20 cellular contexts compared by ENCODE assay signal in genomic region chr2:10518470-10519060, GRCh38.
DNase-seq lines count a peak whose midpoint lies in the region; ATAC-seq, FAIRE-seq and TF ChIP-seq lines count a peak whose summit lies in the region.
"Had no signal": no experiment of that assay in that cellular context is flagged by ENCODE, and none has a peak within 500 bp of the region (broad histone marks: within the 10 kb centered on the region; RNA-seq: fewer than 3 reads in every experiment).

No MANE protein-coding gene starts in this region.

- no peak overlapping the region for H3K27ac Mint-ChIP-seq in activated T-cell treated with anti-CD3 and anti-CD28 coated beads, Interleukin-2, amount 50 U/mL, for 72 hours
- no peak overlapping the region for H3K27ac Mint-ChIP-seq in activated T-helper 17 cell treated with anti-CD3 and anti-CD28 coated beads, Interleukin-2, amount 50 U/mL, for 72 hours
- no peak overlapping the region for H3K27ac Mint-ChIP-seq in natural killer cell treated with Interleukin-12 subunit alpha and Interleukin-12 subunit beta and Interleukin-15 and Interleukin-18, amount 100 ng/mL, for 72 hours
- H3K27ac Mint-ChIP-seq: CD4-positive, CD25-positive, alpha-beta regulatory T cell had no signal

- peaks cover 7 to 18% of the 10 kb centered on the region in 2 donors for H3K36me3 Mint-ChIP-seq in activated T-cell treated with anti-CD3 and anti-CD28 coated beads, Interleukin-2, amount 50 U/mL, for 72 hours (ENCODE audit: insufficient read depth in 2 of 2)
- no peaks in the 10 kb centered on the region for H3K36me3 Mint-ChIP-seq in activated T-helper 17 cell treated with anti-CD3 and anti-CD28 coated beads, Interleukin-2, amount 50 U/mL, for 72 hours (ENCODE audit: low read depth)
- peaks cover 24% of the 10 kb centered on the region for H3K36me3 Mint-ChIP-seq in natural killer cell treated with Interleukin-12 subunit alpha and Interleukin-12 subunit beta and Interleukin-15 and Interleukin-18, amount 100 ng/mL, for 72 hours

- ATAC-seq in activated T-cell treated with anti-CD3 and anti-CD28 coated beads, Interleukin-2, amount 50 U/mL, for 72 hours (replicated peaks in 1 of 2) = no peak
- peak; percentile 18 for ATAC-seq in activated T-helper 17 cell treated with anti-CD3 and anti-CD28 coated beads, Interleukin-2, amount 50 U/mL, for 72 hours (replicated peaks)
- peak; percentile 21 to 34 for ATAC-seq in natural killer cell treated with Interleukin-12 subunit alpha and Interleukin-12 subunit beta and Interleukin-15 and Interleukin-18, amount 100 ng/mL, for 72 hours
- no peak for ATAC-seq in GM21367 (IDR thresholded peaks at IDR 0.05; ENCODE audit: unreplicated experiment)

- peaks cover 6 to 9% of the 10 kb centered on the region in 2 donors for H3K9me3 Mint-ChIP-seq in activated T-cell treated with anti-CD3 and anti-CD28 coated beads, Interleukin-2, amount 50 U/mL, for 72 hours
- H3K9me3 Mint-ChIP-seq in activated T-helper 17 cell treated with anti-CD3 and anti-CD28 coated beads, Interleukin-2, amount 50 U/mL, for 72 hours = peaks cover 9% of the 10 kb centered on the region
- peaks cover 6% of the 10 kb centered on the region for H3K9me3 Mint-ChIP-seq in natural killer cell treated with Interleukin-12 subunit alpha and Interleukin-12 subunit beta and Interleukin-15 and Interleukin-18, amount 100 ng/mL, for 72 hours

- no peak overlapping the region for H3K4me3 Mint-ChIP-seq in activated T-cell treated with anti-CD3 and anti-CD28 coated beads, Interleukin-2, amount 50 U/mL, for 72 hours
- no peak overlapping the region for H3K4me3 Mint-ChIP-seq in activated T-helper 17 cell treated with anti-CD3 and anti-CD28 coated beads, Interleukin-2, amount 50 U/mL, for 72 hours
- no peak overlapping the region for H3K4me3 Mint-ChIP-seq in natural killer cell treated with Interleukin-12 subunit alpha and Interleukin-12 subunit beta and Interleukin-15 and Interleukin-18, amount 100 ng/mL, for 72 hours
- H3K4me3 Mint-ChIP-seq: CD4-positive, CD25-positive, alpha-beta regulatory T cell had no signal

- peak; percentile 4 for DNase-seq in activated T-cell treated with anti-CD3 and anti-CD28 coated beads, Interleukin-2, amount 50 U/mL, for 1 hour
- DNase-seq in activated T-cell treated with anti-CD3 and anti-CD28 coated beads, Interleukin-2, amount 50 U/mL, for 72 hours = no peak
- DNase-seq in GM19239 (ENCODE audit: insufficient read length, low spot score) (no peak), D721Med (ENCODE audit: insufficient read length, low spot score) (no peak), NCI-H1048 (lab: John Stamatoyannopoulos, UW) (no peak)
- DNase-seq in natural killer cell treated with Interleukin-12 subunit alpha and Interleukin-12 subunit beta and Interleukin-15 and Interleukin-18, amount 100 ng/mL, for 72 hours (ENCODE audit: low spot score) = no peak
- DNase-seq: BE2C; CD4-positive, CD25-positive, alpha-beta regulatory T cell; COR-L47; GDM1; GM23248; MV-4-11; NCI-H1417; NCI-H187; NCI-H2107; NCI-H2227 treated with DMSO at 0.1 percent for 48 hours; NCI-H510A treated with DMSO at 0.1 percent for 48 hours; NCI-H774 had no signal

- H3K4me1 Mint-ChIP-seq in activated T-cell treated with anti-CD3 and anti-CD28 coated beads, Interleukin-2, amount 50 U/mL, for 72 hours (ENCODE audit: low read depth) = no peaks in the 10 kb centered on the region
- no peaks in the 10 kb centered on the region for H3K4me1 Mint-ChIP-seq in activated T-helper 17 cell treated with anti-CD3 and anti-CD28 coated beads, Interleukin-2, amount 50 U/mL, for 72 hours
- H3K4me1 Mint-ChIP-seq in natural killer cell treated with Interleukin-12 subunit alpha and Interleukin-12 subunit beta and Interleukin-15 and Interleukin-18, amount 100 ng/mL, for 72 hours (ENCODE audit: low read depth in 2 of 2) = no peaks in the 10 kb centered on the region

- H3K27me3 Mint-ChIP-seq in activated T-cell treated with anti-CD3 and anti-CD28 coated beads, Interleukin-2, amount 50 U/mL, for 72 hours (ENCODE audit: low read depth) = no peaks in the 10 kb centered on the region
- no peaks in the 10 kb centered on the region for H3K27me3 Mint-ChIP-seq in activated T-helper 17 cell treated with anti-CD3 and anti-CD28 coated beads, Interleukin-2, amount 50 U/mL, for 72 hours
- H3K27me3 Mint-ChIP-seq in natural killer cell treated with Interleukin-12 subunit alpha and Interleukin-12 subunit beta and Interleukin-15 and Interleukin-18, amount 100 ng/mL, for 72 hours = peaks cover 0 to 2% of the 10 kb centered on the region in 2 donors
- H3K27me3 Mint-ChIP-seq: CD4-positive, CD25-positive, alpha-beta regulatory T cell had no signal

- FAIRE-seq in GM19239 (lab: Jason Lieb, UNC) (peak; percentile 28), D721Med (lab: Jason Lieb, UNC) (no peak)

- no peak for TF ChIP-seq CTCF in D721Med (IDR thresholded peaks at IDR 0.05; ENCODE audit: insufficient read depth, missing control alignments)

Comparison
In these comparisons a context has a peak if more than half of its experiments do, and no peak if none do; other contexts are left out.
1. ATAC-seq: peak in activated T-helper 17 cell treated with anti-CD3 and anti-CD28 coated beads, Interleukin-2, amount 50 U/mL, for 72 hours (single experiment) and natural killer cell treated with Interleukin-12 subunit alpha and Interleukin-12 subunit beta and Interleukin-15 and Interleukin-18, amount 100 ng/mL, for 72 hours (2 of 2); none in activated T-cell treated with anti-CD3 and anti-CD28 coated beads, Interleukin-2, amount 50 U/mL, for 72 hours (0 of 2) and GM21367 (single experiment).